ENCODE assay signal across 22 cellular contexts in the genomic region with DNA sequence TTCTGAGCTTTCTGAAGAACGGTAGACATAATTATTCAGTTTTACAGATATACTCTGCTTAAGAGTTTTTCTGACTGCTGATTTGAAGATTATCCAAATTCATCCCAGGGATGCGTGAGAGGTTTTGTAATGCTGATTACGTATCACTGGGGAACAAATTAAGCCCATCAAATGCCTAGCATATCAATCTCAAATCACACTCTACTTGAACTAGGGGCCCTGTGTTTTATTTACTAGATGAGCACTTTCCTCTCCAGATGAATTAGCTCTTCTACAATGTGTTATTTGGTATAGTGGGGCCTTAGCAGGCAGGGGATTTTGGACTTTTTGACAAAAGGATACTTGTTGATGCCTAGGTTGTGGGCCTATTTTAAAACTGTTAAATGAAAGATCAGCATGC.
DNase-seq lines count a peak whose midpoint lies in the region; ATAC-seq lines count a peak whose summit lies in the region.
"Had no signal": no experiment of that assay in that cellular context is flagged by ENCODE, and none has a peak within 500 bp of the region (broad histone marks: within the 10 kb centered on the region; RNA-seq: fewer than 3 reads in every experiment).

No MANE protein-coding gene starts in this region.

- no peaks in the 10 kb centered on the region for H3K79me1 ChIP-seq in mesendoderm (ENCODE audit: low read length)

- H3K56ac ChIP-seq in mesendoderm (ENCODE audit: low read length), result no peak overlapping the region

- H3K27me3 Mint-ChIP-seq in stimulated activated naive CD8-positive, alpha-beta T cell treated with anti-CD3 and anti-CD28 coated beads, Interleukin-15, amount 100 ng/mL, for 72 hours, result no peaks in the 10 kb centered on the region
- no peaks in the 10 kb centered on the region for H3K27me3 Mint-ChIP-seq in activated T-helper 17 cell treated with anti-CD3 and anti-CD28 coated beads, Interleukin-2, amount 50 U/mL, for 72 hours
- H3K27me3 Mint-ChIP-seq in T-helper 2 cell treated with Interferon-gamma antibody and Interleukin-4, amounts not matched to agents 5 μg/mL and 100 μg/mL, for 36 hours (ENCODE audit: low read depth), result no peaks in the 10 kb centered on the region
- H3K27me3 Mint-ChIP-seq: IgD-negative memory B cell, T-helper 17 cell had no signal

- H3K18ac ChIP-seq in mesendoderm (ENCODE audit: low read length), result no peak overlapping the region

- no peaks in the 10 kb centered on the region for H3K79me2 ChIP-seq in mesendoderm (ENCODE audit: control insufficient read depth, insufficient read depth, low read length)

- H3K9ac ChIP-seq in mesendoderm (ENCODE audit: low read length), result no peak overlapping the region

- no peak overlapping the region for H3K4me2 ChIP-seq in mesendoderm (ENCODE audit: low read length)

- no peaks in the 10 kb centered on the region for H3K36me3 ChIP-seq in mesendoderm (ENCODE audit: control insufficient read depth, insufficient read depth, low read length)
- H3K36me3 ChIP-seq: pancreas, suprapubic skin had no signal

- H2AK5ac ChIP-seq in mesendoderm (ENCODE audit: low read length), result no peak overlapping the region

- ATAC-seq in stimulated activated naive CD8-positive, alpha-beta T cell treated with anti-CD3 and anti-CD28 coated beads, Interleukin-15, amount 100 ng/mL, for 72 hours, result peak; percentile 60
- no peak for ATAC-seq in stimulated activated naive CD8-positive, alpha-beta T cell treated with anti-CD3 and anti-CD28 coated beads, Interleukin-15, Interleukin-2, amounts not matched to agents 100 U/mL and 50 U/mL, for 24 hours
- peak; percentile 60 for ATAC-seq in activated T-helper 17 cell treated with anti-CD3 and anti-CD28 coated beads, Interleukin-2, amount 50 U/mL, for 72 hours (replicated peaks)
- ATAC-seq: activated CD4-positive, CD25-positive, alpha-beta regulatory T cell treated with anti-CD3 and anti-CD28 coated beads, Interleukin-2, amount 50 U/mL, for 24 hours; T-helper 17 cell had no signal

- no peak overlapping the region for H4K8ac ChIP-seq in mesendoderm (ENCODE audit: low read depth, low read length)

- no peak overlapping the region for H2BK5ac ChIP-seq in mesendoderm (ENCODE audit: low read length)

- no peak for DNase-seq in stimulated activated naive CD8-positive, alpha-beta T cell treated with anti-CD3 and anti-CD28 coated beads, Interleukin-15, amount 100 ng/mL, for 72 hours
- no peak for DNase-seq in stimulated activated naive CD8-positive, alpha-beta T cell treated with anti-CD3 and anti-CD28 coated beads, Interleukin-15, Interleukin-2, amounts not matched to agents 100 U/mL and 50 U/mL, for 24 hours
- DNase-seq in mesendoderm (peak; percentile 51), AG20443 (ENCODE audit: low spot score) (no peak), T1000 (lab: John Stamatoyannopoulos, UW) (no peak)
- no peak for DNase-seq in T-helper 2 cell treated with Interferon-gamma antibody and Interleukin-4, amounts not matched to agents 5 μg/mL and 100 μg/mL, for 36 hours (ENCODE audit: low spot score)
- DNase-seq: activated effector memory CD4-positive, alpha-beta T cell treated with anti-CD3 and anti-CD28 coated beads, Interleukin-2, amount 50 U/mL, for 16 hours; anterior cingulate cortex; EL; H7; hippocampal formation; NCI-H1048; NCI-H2029; NCI-H510A; pancreas; SIG-M5; stimulated activated CD4-positive, alpha-beta T cell treated with anti-CD3 and anti-CD28 coated beads, Interleukin-4, amount 100 ng/mL, for 4 hours; T-helper 17 cell had no signal

- H4K5ac ChIP-seq in mesendoderm (ENCODE audit: low read length), result no peak overlapping the region

- no peaks in the 10 kb centered on the region for H3K27me3 ChIP-seq in mesendoderm (ENCODE audit: insufficient read depth, low read length, poor library complexity)
- H3K27me3 ChIP-seq: pancreas, suprapubic skin had no signal

- no peak overlapping the region for H3K27ac Mint-ChIP-seq in stimulated activated naive CD8-positive, alpha-beta T cell treated with anti-CD3 and anti-CD28 coated beads, Interleukin-15, amount 100 ng/mL, for 72 hours
- no peak overlapping the region for H3K27ac Mint-ChIP-seq in activated T-helper 17 cell treated with anti-CD3 and anti-CD28 coated beads, Interleukin-2, amount 50 U/mL, for 72 hours
- H3K27ac Mint-ChIP-seq in T-helper 2 cell treated with Interferon-gamma antibody and Interleukin-4, amounts not matched to agents 5 μg/mL and 100 μg/mL, for 36 hours, result no peak overlapping the region
- H3K27ac Mint-ChIP-seq: IgD-negative memory B cell, T-helper 17 cell had no signal

- no peak overlapping the region for H3K4me3 ChIP-seq in mesendoderm (ENCODE audit: low read length)
- H3K4me3 ChIP-seq: pancreas had no signal

- H3K4me3 Mint-ChIP-seq in stimulated activated naive CD8-positive, alpha-beta T cell treated with anti-CD3 and anti-CD28 coated beads, Interleukin-15, amount 100 ng/mL, for 72 hours, result no peak overlapping the region
- H3K4me3 Mint-ChIP-seq in activated T-helper 17 cell treated with anti-CD3 and anti-CD28 coated beads, Interleukin-2, amount 50 U/mL, for 72 hours, result no peak overlapping the region
- no peak overlapping the region for H3K4me3 Mint-ChIP-seq in T-helper 2 cell treated with Interferon-gamma antibody and Interleukin-4, amounts not matched to agents 5 μg/mL and 100 μg/mL, for 36 hours
- H3K4me3 Mint-ChIP-seq: IgD-negative memory B cell, T-helper 17 cell had no signal

- no peak overlapping the region for H3K23ac ChIP-seq in mesendoderm (ENCODE audit: low read length)

- no peaks in the 10 kb centered on the region for H3K9me3 Mint-ChIP-seq in stimulated activated naive CD8-positive, alpha-beta T cell treated with anti-CD3 and anti-CD28 coated beads, Interleukin-15, amount 100 ng/mL, for 72 hours
- no peaks in the 10 kb centered on the region for H3K9me3 Mint-ChIP-seq in activated T-helper 17 cell treated with anti-CD3 and anti-CD28 coated beads, Interleukin-2, amount 50 U/mL, for 72 hours
- H3K9me3 Mint-ChIP-seq in T-helper 2 cell treated with Interferon-gamma antibody and Interleukin-4, amounts not matched to agents 5 μg/mL and 100 μg/mL, for 36 hours, result no peaks in the 10 kb centered on the region
- H3K9me3 Mint-ChIP-seq: IgD-negative memory B cell had no signal

- no peak overlapping the region for H3K4ac ChIP-seq in mesendoderm (ENCODE audit: low read depth, low read length)

- H3K4me1 Mint-ChIP-seq in stimulated activated naive CD8-positive, alpha-beta T cell treated with anti-CD3 and anti-CD28 coated beads, Interleukin-15, amount 100 ng/mL, for 72 hours, result no peaks in the 10 kb centered on the region
- no peaks in the 10 kb centered on the region for H3K4me1 Mint-ChIP-seq in activated T-helper 17 cell treated with anti-CD3 and anti-CD28 coated beads, Interleukin-2, amount 50 U/mL, for 72 hours
- H3K4me1 Mint-ChIP-seq in T-helper 2 cell treated with Interferon-gamma antibody and Interleukin-4, amounts not matched to agents 5 μg/mL and 100 μg/mL, for 36 hours (ENCODE audit: low read depth), result no peaks in the 10 kb centered on the region
- H3K4me1 Mint-ChIP-seq: IgD-negative memory B cell, T-helper 17 cell had no signal

- no peaks in the 10 kb centered on the region for H3K4me1 ChIP-seq in mesendoderm (ENCODE audit: control insufficient read depth, low read depth, low read length)
- H3K4me1 ChIP-seq: pancreas, suprapubic skin had no signal

- H2BK120ac ChIP-seq in mesendoderm (ENCODE audit: low read depth, low read length), result no peak overlapping the region

- no peak overlapping the region for H2BK15ac ChIP-seq in mesendoderm (replicated peaks; ENCODE audit: low read depth)

- WGBS in mesendoderm (ENCODE audit: extremely low coverage, insufficient coverage, low lambda C conversion rate), result no CpG with 5 or more reads among the region's 3 CpGs

- no peak overlapping the region for H3K27ac ChIP-seq in mesendoderm (ENCODE audit: low read depth, low read length)
- H3K27ac ChIP-seq: pancreas, suprapubic skin had no signal

- H3K36me3 Mint-ChIP-seq in activated T-helper 17 cell treated with anti-CD3 and anti-CD28 coated beads, Interleukin-2, amount 50 U/mL, for 72 hours (ENCODE audit: low read depth), result no peaks in the 10 kb centered on the region
- H3K36me3 Mint-ChIP-seq in T-helper 2 cell treated with Interferon-gamma antibody and Interleukin-4, amounts not matched to agents 5 μg/mL and 100 μg/mL, for 36 hours (ENCODE audit: low read depth), result no peaks in the 10 kb centered on the region
- H3K36me3 Mint-ChIP-seq: IgD-negative memory B cell had no signal
